In the genomic region with DNA sequence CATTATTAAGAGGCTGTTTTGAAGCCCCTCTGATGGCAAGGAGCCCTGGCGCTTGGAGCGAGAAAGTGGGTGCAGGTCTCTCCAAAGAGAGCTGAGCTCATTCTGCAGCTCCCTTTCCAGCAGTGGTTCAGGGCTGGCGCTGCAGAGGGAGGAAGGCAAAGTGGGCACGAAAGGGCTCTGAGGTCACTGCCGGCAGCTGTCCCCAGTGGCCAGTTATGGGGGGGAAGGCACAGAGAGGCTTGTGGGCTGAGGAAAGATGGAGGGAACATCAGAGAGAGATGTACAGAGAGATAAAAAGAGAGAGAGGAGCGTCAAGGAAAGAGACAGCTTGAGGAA, we compare ENCODE assay signal across 1 cellular context.
TF ChIP-seq lines count a peak whose summit lies in the region.

No MANE protein-coding gene starts in this region.

TF ChIP-seq in IMR-90, 13 proteins besides CTCF, POLR2A, EP300 and RAD21 (continued from another document):
- TF ChIP-seq MAZ (IDR thresholded peaks at IDR 0.05; ENCODE audit: borderline replicate concordance, low read depth, low read length): no peak
- TF ChIP-seq MXI1 (IDR thresholded peaks at IDR 0.05; ENCODE audit: borderline replicate concordance, low read depth, low read length): no peak
- TF ChIP-seq SMC3 (IDR thresholded peaks at IDR 0.05; ENCODE audit: low read depth, low read length): no peak
